2 cellular contexts compared by ENCODE assay signal in the genomic region with DNA sequence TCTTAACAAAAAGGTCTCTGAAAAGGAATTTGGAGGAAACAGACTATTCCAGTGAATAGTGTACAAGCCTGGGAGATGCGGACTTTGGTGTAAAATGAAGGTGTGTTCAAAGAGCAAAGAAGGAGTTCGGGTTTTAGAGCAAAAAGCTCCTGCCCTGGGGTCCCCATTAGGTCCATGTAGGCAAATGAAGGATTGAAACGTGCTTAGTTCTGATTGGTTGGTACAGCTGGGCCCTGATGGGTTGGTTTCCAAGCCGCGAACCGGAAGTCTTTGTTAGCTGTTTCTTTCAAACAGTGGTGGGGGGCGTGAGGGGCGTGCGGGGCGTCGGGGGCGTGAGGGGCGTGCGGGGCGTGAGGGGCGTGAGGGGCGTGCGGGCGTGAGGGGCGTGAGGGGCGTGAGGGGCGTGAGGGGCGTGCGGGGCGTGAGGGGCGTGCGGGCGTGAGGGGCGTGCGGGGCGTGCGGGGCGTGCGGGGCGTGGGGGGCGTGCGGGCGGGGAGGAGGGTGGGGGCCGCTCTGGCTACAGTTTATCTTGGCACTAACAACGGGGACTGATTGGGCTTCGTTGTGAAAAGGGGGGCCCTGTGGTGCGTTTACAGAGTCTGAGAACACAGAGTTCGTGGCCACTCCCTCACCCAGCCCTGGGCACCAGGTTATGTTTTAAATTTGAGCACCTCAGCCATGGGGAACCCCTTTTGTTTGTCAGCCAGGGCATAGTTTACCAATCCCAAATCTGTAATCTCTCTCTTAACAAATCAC.
TF ChIP-seq lines count a peak whose summit lies in the region.

No MANE protein-coding gene starts in this region.

TF ChIP-seq in SK-N-SH treated with all-trans-retinoic acid at 6 μM for 48 hours, 23 proteins besides CTCF, POLR2A, EP300 and RAD21:
- TF ChIP-seq, protein P1, sequence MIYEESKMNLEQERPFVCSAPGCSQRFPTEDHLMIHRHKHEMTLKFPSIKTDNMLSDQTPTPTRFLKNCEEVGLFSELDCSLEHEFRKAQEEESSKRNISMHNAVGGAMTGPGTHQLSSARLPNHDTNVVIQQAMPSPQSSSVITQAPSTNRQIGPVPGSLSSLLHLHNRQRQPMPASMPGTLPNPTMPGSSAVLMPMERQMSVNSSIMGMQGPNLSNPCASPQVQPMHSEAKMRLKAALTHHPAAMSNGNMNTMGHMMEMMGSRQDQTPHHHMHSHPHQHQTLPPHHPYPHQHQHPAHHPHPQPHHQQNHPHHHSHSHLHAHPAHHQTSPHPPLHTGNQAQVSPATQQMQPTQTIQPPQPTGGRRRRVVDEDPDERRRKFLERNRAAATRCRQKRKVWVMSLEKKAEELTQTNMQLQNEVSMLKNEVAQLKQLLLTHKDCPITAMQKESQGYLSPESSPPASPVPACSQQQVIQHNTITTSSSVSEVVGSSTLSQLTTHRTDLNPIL (CRISPR knock-in tag; IDR thresholded peaks at IDR 0.05; ENCODE audit: low read depth): no peak
- TF ChIP-seq ZFP30 (CRISPR knock-in tag; IDR thresholded peaks at IDR 0.05): no peak
- TF ChIP-seq RARB (CRISPR knock-in tag; IDR thresholded peaks at IDR 0.05): no peak
- TF ChIP-seq ZNF565 (CRISPR knock-in tag; conservative IDR thresholded peaks at IDR 0.05; ENCODE audit: low read depth): no peak
- no peak for TF ChIP-seq CSDC2 (CRISPR knock-in tag; IDR thresholded peaks at IDR 0.05)
- no peak for TF ChIP-seq ESRRG (CRISPR knock-in tag; IDR thresholded peaks at IDR 0.05)
- TF ChIP-seq TOX (CRISPR knock-in tag; IDR thresholded peaks at IDR 0.05; ENCODE audit: borderline replicate concordance): no peak
- no peak for TF ChIP-seq GLIS3 (CRISPR knock-in tag; IDR thresholded peaks at IDR 0.05)
- TF ChIP-seq SNAI2 (CRISPR knock-in tag; IDR thresholded peaks at IDR 0.05): no peak
- no peak for TF ChIP-seq ZFP3 (CRISPR knock-in tag; IDR thresholded peaks at IDR 0.05)
- TF ChIP-seq, protein P2, sequence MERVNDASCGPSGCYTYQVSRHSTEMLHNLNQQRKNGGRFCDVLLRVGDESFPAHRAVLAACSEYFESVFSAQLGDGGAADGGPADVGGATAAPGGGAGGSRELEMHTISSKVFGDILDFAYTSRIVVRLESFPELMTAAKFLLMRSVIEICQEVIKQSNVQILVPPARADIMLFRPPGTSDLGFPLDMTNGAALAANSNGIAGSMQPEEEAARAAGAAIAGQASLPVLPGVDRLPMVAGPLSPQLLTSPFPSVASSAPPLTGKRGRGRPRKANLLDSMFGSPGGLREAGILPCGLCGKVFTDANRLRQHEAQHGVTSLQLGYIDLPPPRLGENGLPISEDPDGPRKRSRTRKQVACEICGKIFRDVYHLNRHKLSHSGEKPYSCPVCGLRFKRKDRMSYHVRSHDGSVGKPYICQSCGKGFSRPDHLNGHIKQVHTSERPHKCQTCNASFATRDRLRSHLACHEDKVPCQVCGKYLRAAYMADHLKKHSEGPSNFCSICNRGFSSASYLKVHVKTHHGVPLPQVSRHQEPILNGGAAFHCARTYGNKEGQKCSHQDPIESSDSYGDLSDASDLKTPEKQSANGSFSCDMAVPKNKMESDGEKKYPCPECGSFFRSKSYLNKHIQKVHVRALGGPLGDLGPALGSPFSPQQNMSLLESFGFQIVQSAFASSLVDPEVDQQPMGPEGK (CRISPR knock-in tag; IDR thresholded peaks at IDR 0.05; ENCODE audit: borderline replicate concordance): no peak
- no peak for TF ChIP-seq ARNTL (CRISPR knock-in tag; IDR thresholded peaks at IDR 0.05; ENCODE audit: borderline replicate concordance, low read depth)
- TF ChIP-seq ZNF8 (CRISPR knock-in tag; IDR thresholded peaks at IDR 0.05): no peak
- no peak for TF ChIP-seq TCF4 (CRISPR knock-in tag; IDR thresholded peaks at IDR 0.05; ENCODE audit: borderline replicate concordance)
- TF ChIP-seq OSR1 (CRISPR knock-in tag; IDR thresholded peaks at IDR 0.05): no peak
- no peak for TF ChIP-seq ZC3H10 (CRISPR knock-in tag; IDR thresholded peaks at IDR 0.05)
- no peak for TF ChIP-seq ZNF70 (CRISPR knock-in tag; IDR thresholded peaks at IDR 0.05)
- no peak for TF ChIP-seq ISL1 (CRISPR knock-in tag; IDR thresholded peaks at IDR 0.05)
- TF ChIP-seq, protein P3, sequence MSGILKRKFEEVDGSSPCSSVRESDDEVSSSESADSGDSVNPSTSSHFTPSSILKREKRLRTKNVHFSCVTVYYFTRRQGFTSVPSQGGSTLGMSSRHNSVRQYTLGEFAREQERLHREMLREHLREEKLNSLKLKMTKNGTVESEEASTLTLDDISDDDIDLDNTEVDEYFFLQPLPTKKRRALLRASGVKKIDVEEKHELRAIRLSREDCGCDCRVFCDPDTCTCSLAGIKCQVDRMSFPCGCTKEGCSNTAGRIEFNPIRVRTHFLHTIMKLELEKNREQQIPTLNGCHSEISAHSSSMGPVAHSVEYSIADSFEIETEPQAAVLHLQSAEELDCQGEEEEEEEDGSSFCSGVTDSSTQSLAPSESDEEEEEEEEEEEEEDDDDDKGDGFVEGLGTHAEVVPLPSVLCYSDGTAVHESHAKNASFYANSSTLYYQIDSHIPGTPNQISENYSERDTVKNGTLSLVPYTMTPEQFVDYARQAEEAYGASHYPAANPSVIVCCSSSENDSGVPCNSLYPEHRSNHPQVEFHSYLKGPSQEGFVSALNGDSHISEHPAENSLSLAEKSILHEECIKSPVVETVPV (CRISPR knock-in tag; IDR thresholded peaks at IDR 0.05): no peak
- TF ChIP-seq PPARA (CRISPR knock-in tag; IDR thresholded peaks at IDR 0.05; ENCODE audit: borderline replicate concordance): no peak

TF ChIP-seq in HepG2, 621 proteins besides CTCF, POLR2A, EP300 and RAD21:
- TF ChIP-seq GABPA (IDR thresholded peaks at IDR 0.05; ENCODE audit: low read depth, low read length) (no peak), GABPA (CRISPR knock-in tag; IDR thresholded peaks at IDR 0.05; ENCODE audit: low read depth) (peak; percentile 64; the same call in 1 of the 2 replicates), BCL6 (CRISPR knock-in tag; IDR thresholded peaks at IDR 0.05) (peak; percentile 27; the same call in 1 of the 2 replicates), HNRNPK (IDR thresholded peaks at IDR 0.05; ENCODE audit: low read depth, low read length, poor library complexity, severe bottlenecking) (peak; percentile 41), POGZ (CRISPR knock-in tag; IDR thresholded peaks at IDR 0.05) (no peak), POLR2G (IDR thresholded peaks at IDR 0.05; ENCODE audit: low read depth, low read length) (peak; percentile 41; the same call in 1 of the 2 replicates), POLR2AphosphoS5 (IDR thresholded peaks at IDR 0.05; ENCODE audit: low read depth, low read length) (peak; percentile 66; the same call in 1 of the 2 replicates), ZNF816 (CRISPR knock-in tag; IDR thresholded peaks at IDR 0.05; ENCODE audit: borderline replicate concordance) (0 out of 2 replicates have a peak, but pooled peaks have one; percentile 5), NFYC (CRISPR knock-in tag; IDR thresholded peaks at IDR 0.05) (peak; percentile 66), RFX1 (IDR thresholded peaks at IDR 0.05) (no peak), ZBTB38 (CRISPR knock-in tag; IDR thresholded peaks at IDR 0.05) (no peak), ZNF616 (CRISPR knock-in tag; IDR thresholded peaks at IDR 0.05; ENCODE audit: low read depth) (no peak), KAT2B (IDR thresholded peaks at IDR 0.05; ENCODE audit: borderline replicate concordance, low read depth, low read length) (no peak), ZNF460 (CRISPR knock-in tag; IDR thresholded peaks at IDR 0.05; ENCODE audit: borderline replicate concordance) (no peak)
- TF ChIP-seq, protein P4, sequence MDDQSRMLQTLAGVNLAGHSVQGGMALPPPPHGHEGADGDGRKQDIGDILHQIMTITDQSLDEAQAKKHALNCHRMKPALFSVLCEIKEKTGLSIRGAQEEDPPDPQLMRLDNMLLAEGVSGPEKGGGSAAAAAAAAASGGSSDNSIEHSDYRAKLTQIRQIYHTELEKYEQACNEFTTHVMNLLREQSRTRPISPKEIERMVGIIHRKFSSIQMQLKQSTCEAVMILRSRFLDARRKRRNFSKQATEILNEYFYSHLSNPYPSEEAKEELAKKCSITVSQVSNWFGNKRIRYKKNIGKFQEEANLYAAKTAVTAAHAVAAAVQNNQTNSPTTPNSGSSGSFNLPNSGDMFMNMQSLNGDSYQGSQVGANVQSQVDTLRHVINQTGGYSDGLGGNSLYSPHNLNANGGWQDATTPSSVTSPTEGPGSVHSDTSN (CRISPR knock-in tag; IDR thresholded peaks at IDR 0.05; ENCODE audit: borderline replicate concordance): no peak
- TF ChIP-seq, protein P5, sequence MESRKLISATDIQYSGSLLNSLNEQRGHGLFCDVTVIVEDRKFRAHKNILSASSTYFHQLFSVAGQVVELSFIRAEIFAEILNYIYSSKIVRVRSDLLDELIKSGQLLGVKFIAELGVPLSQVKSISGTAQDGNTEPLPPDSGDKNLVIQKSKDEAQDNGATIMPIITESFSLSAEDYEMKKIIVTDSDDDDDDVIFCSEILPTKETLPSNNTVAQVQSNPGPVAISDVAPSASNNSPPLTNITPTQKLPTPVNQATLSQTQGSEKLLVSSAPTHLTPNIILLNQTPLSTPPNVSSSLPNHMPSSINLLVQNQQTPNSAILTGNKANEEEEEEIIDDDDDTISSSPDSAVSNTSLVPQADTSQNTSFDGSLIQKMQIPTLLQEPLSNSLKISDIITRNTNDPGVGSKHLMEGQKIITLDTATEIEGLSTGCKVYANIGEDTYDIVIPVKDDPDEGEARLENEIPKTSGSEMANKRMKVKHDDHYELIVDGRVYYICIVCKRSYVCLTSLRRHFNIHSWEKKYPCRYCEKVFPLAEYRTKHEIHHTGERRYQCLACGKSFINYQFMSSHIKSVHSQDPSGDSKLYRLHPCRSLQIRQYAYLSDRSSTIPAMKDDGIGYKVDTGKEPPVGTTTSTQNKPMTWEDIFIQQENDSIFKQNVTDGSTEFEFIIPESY (CRISPR knock-in tag; IDR thresholded peaks at IDR 0.05): 0 out of 2 replicates have a peak, but pooled peaks have one; percentile 14
- TF ChIP-seq, protein P6, sequence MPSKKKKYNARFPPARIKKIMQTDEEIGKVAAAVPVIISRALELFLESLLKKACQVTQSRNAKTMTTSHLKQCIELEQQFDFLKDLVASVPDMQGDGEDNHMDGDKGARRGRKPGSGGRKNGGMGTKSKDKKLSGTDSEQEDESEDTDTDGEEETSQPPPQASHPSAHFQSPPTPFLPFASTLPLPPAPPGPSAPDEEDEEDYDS (CRISPR knock-in tag; IDR thresholded peaks at IDR 0.05): peak; percentile 72
- TF ChIP-seq, protein P7, sequence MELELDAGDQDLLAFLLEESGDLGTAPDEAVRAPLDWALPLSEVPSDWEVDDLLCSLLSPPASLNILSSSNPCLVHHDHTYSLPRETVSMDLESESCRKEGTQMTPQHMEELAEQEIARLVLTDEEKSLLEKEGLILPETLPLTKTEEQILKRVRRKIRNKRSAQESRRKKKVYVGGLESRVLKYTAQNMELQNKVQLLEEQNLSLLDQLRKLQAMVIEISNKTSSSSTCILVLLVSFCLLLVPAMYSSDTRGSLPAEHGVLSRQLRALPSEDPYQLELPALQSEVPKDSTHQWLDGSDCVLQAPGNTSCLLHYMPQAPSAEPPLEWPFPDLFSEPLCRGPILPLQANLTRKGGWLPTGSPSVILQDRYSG (CRISPR knock-in tag; IDR thresholded peaks at IDR 0.05): 0 out of 2 replicates have a peak, but pooled peaks have one; percentile 2
